In genomic region chr2:74399785-74400184, GRCh38 we compare ENCODE assay signal across 8 cellular contexts. TPM values are rescaled to one million over a fixed set of nuclear protein-coding genes. Genes with fewer than 3 reads are reported as not detected.
A peak's percentile ranks its signal among the peaks of the same experiment; 100 is the strongest.
DNase-seq lines count a peak whose midpoint lies in the region; ATAC-seq and TF ChIP-seq lines count a peak whose summit lies in the region.

No MANE protein-coding gene starts in this region.

- POLR2A ChIA-PET in PC-9 (lab: Charles Lee; ENCODE audit: unreplicated experiment), result no interaction called here
- POLR2A ChIA-PET in activated CD4-positive, alpha-beta memory T cell treated with anti-CD3 and anti-CD28 coated beads, Interleukin-2, amount 10 ng/mL, durations not matched to agents 7 days and 5 days (lab: Charles Lee), result no interaction called here

- no peaks in the 10 kb centered on the region for H4K20me1 ChIP-seq in PC-9 (ENCODE audit: insufficient read depth)

- intact Hi-C loops in PC-9 (cut with micrococcal nuclease; ENCODE audit: unreplicated experiment), result no loop called here

- H3K4me1 ChIP-seq in BE2C, result no peaks in the 10 kb centered on the region
- H3K4me1 ChIP-seq in PC-9 (replicated peaks; ENCODE audit: insufficient read depth), result no peaks in the 10 kb centered on the region

- no peak overlapping the region for H2AFZ ChIP-seq in PC-9

- H3K4me3 Mint-ChIP-seq in stimulated activated effector memory CD8-positive, alpha-beta T cell treated with anti-CD3 and anti-CD28 coated beads, Interleukin-12 subunit alpha, Interleukin-12 subunit beta, amount 100 ng/mL, for 72 hours, result no peak overlapping the region
- no peak overlapping the region for H3K4me3 Mint-ChIP-seq in activated CD4-positive, alpha-beta memory T cell treated with anti-CD3 and anti-CD28 coated beads, Interleukin-2, amount 10 ng/mL, durations not matched to agents 7 days and 5 days

- H3K36me3 Mint-ChIP-seq in stimulated activated effector memory CD8-positive, alpha-beta T cell treated with anti-CD3 and anti-CD28 coated beads, Interleukin-12 subunit alpha, Interleukin-12 subunit beta, amount 100 ng/mL, for 72 hours, result no peaks in the 10 kb centered on the region
- H3K36me3 Mint-ChIP-seq in activated CD4-positive, alpha-beta memory T cell treated with anti-CD3 and anti-CD28 coated beads, Interleukin-2, amount 10 ng/mL, durations not matched to agents 7 days and 5 days (ENCODE audit: low read depth), result no peaks in the 10 kb centered on the region

- no peaks in the 10 kb centered on the region for H3K79me2 ChIP-seq in PC-9 (ENCODE audit: low read depth)

- H3K27me3 Mint-ChIP-seq in activated CD4-positive, alpha-beta memory T cell treated with anti-CD3 and anti-CD28 coated beads, Interleukin-2, amount 10 ng/mL, durations not matched to agents 7 days and 5 days, result peaks cover 5% of the 10 kb centered on the region

- CTCF ChIA-PET in PC-9 (lab: Charles Lee), result no interaction called here
- CTCF ChIA-PET in activated CD4-positive, alpha-beta memory T cell treated with anti-CD3 and anti-CD28 coated beads, Interleukin-2, amount 10 ng/mL, durations not matched to agents 7 days and 5 days (lab: Charles Lee), result interaction anchor here (0.6 to 3.1 kb wide), 5 partner anchors 8 to 158 kb away, joined by 3 to 19 read pairs (median 5); no protein-coding TSS in a partner anchor

- H3K36me3 ChIP-seq in BE2C, result no peaks in the 10 kb centered on the region
- no peaks in the 10 kb centered on the region for H3K36me3 ChIP-seq in PC-9 (ENCODE audit: low read depth)

- BruUV-seq in PC-9 (replicated peaks; lab: Mats Ljungman, UMichigan), result no TSS peak

- H3K9me3 ChIP-seq in BE2C (no peaks in the 10 kb centered on the region), PC-9 (ENCODE audit: insufficient read depth, low read depth) (no peaks in the 10 kb centered on the region)

- no peak overlapping the region for H3K27ac ChIP-seq in PC-9

- H3F3A ChIP-seq in PC-9 (ENCODE audit: insufficient read depth, low read depth), result no peaks in the 10 kb centered on the region

- no peaks in the 10 kb centered on the region for H3K9me3 Mint-ChIP-seq in stimulated activated effector memory CD8-positive, alpha-beta T cell treated with anti-CD3 and anti-CD28 coated beads, Interleukin-12 subunit alpha, Interleukin-12 subunit beta, amount 100 ng/mL, for 72 hours
- no peaks in the 10 kb centered on the region for H3K9me3 Mint-ChIP-seq in activated CD4-positive, alpha-beta memory T cell treated with anti-CD3 and anti-CD28 coated beads, Interleukin-2, amount 10 ng/mL, durations not matched to agents 7 days and 5 days

- TF ChIP-seq CTCF in BE2C (IDR thresholded peaks at IDR 0.05; ENCODE audit: low read depth, low read length) (peak; percentile 53), PC-9 (conservative IDR thresholded peaks at IDR 0.05) (peak; percentile 78), epithelial cell of proximal tubule (conservative IDR thresholded peaks at IDR 0.05; ENCODE audit: low read depth, low read length) (peak; percentile 67)

- H3K4me2 ChIP-seq in PC-9, result no peak overlapping the region

- H3K4me3 ChIP-seq in BE2C (ENCODE audit: low read depth, low read length), result no peak overlapping the region
- no peak overlapping the region for H3K4me3 ChIP-seq in PC-9
- H3K4me3 ChIP-seq in epithelial cell of proximal tubule (ENCODE audit: low read depth, low read length), result no peak overlapping the region

- peak; percentile 55 for ATAC-seq in GM19043 (IDR thresholded peaks at IDR 0.05; ENCODE audit: low read depth, unreplicated experiment)
- ATAC-seq in stimulated activated effector memory CD8-positive, alpha-beta T cell treated with anti-CD3 and anti-CD28 coated beads, Interleukin-12 subunit alpha, Interleukin-12 subunit beta, amount 100 ng/mL, for 72 hours, result peak; percentile 43
- ATAC-seq in GM18909 (IDR thresholded peaks at IDR 0.05; ENCODE audit: poor library complexity, unreplicated experiment), result no peak

- H3K4me1 Mint-ChIP-seq in stimulated activated effector memory CD8-positive, alpha-beta T cell treated with anti-CD3 and anti-CD28 coated beads, Interleukin-12 subunit alpha, Interleukin-12 subunit beta, amount 100 ng/mL, for 72 hours, result no peaks in the 10 kb centered on the region
- H3K4me1 Mint-ChIP-seq in activated CD4-positive, alpha-beta memory T cell treated with anti-CD3 and anti-CD28 coated beads, Interleukin-2, amount 10 ng/mL, durations not matched to agents 7 days and 5 days, result no peaks in the 10 kb centered on the region

- no peaks in the 10 kb centered on the region; the same call in 1 of the 2 replicates for H3K9me2 ChIP-seq in PC-9 (ENCODE audit: insufficient read depth)

- no peak overlapping the region for H3K27ac Mint-ChIP-seq in stimulated activated effector memory CD8-positive, alpha-beta T cell treated with anti-CD3 and anti-CD28 coated beads, Interleukin-12 subunit alpha, Interleukin-12 subunit beta, amount 100 ng/mL, for 72 hours
- H3K27ac Mint-ChIP-seq in activated CD4-positive, alpha-beta memory T cell treated with anti-CD3 and anti-CD28 coated beads, Interleukin-2, amount 10 ng/mL, durations not matched to agents 7 days and 5 days, result no peak overlapping the region

- H3K27me3 ChIP-seq in BE2C (no peaks in the 10 kb centered on the region), PC-9 (ENCODE audit: insufficient read depth, low read depth) (no peaks in the 10 kb centered on the region)

- peak; percentile 12 for DNase-seq in BE2C
- no peak for DNase-seq in PC-9
- DNase-seq in epithelial cell of proximal tubule (ENCODE audit: low read depth), result no peak
- no peak for DNase-seq in stimulated activated effector memory CD8-positive, alpha-beta T cell treated with anti-CD3 and anti-CD28 coated beads, Interleukin-12 subunit alpha, Interleukin-12 subunit beta, amount 100 ng/mL, for 72 hours (ENCODE audit: low spot score in 2 of 2)
- no peak for DNase-seq in activated CD4-positive, alpha-beta memory T cell treated with anti-CD3 and anti-CD28 coated beads, Interleukin-2, amount 10 ng/mL, durations not matched to agents 7 days and 5 days
- DNase-seq in activated CD8-positive, alpha-beta memory T cell treated with anti-CD3 and anti-CD28 coated beads, Interleukin-2, amount 50 U/mL, for 48 hours, result no peak

RNA-seq across cellular contexts. Expression of gene DCTN1, which starts 19.7 kb away (rescaled TPM):
- polyA plus RNA-seq in BE2C (2012; ENCODE audit: insufficient read depth, insufficient read length, low read depth), result 137 TPM
- total RNA-seq in PC-9 (2021) (130 and 147 TPM in 2 replicates), epithelial cell of proximal tubule (93.1 and 96.3 TPM in 2 replicates)
- 10 to 100 TPM; 88.9 to 99.7 TPM for total RNA-seq in activated CD4-positive, alpha-beta memory T cell treated with anti-CD3 and anti-CD28 coated beads, Interleukin-2, amount 10 ng/mL, durations not matched to agents 7 days and 5 days

RNA-seq across cellular contexts. Expression of gene C2orf81, which starts 21.6 kb away (rescaled TPM):
- 6.6 TPM for polyA plus RNA-seq in BE2C (2012; ENCODE audit: insufficient read depth, insufficient read length, low read depth)
- total RNA-seq in PC-9 (2021) (9.8 and 12.0 TPM in 2 replicates), epithelial cell of proximal tubule (2.7 and 4.1 TPM in 2 replicates)
- 1 to 10 TPM; 1.2 to 1.6 TPM for total RNA-seq in activated CD4-positive, alpha-beta memory T cell treated with anti-CD3 and anti-CD28 coated beads, Interleukin-2, amount 10 ng/mL, durations not matched to agents 7 days and 5 days

RNA-seq across cellular contexts. Expression of gene WDR54, which starts 21.7 kb away (rescaled TPM):
- 72.7 TPM for polyA plus RNA-seq in BE2C (2012; ENCODE audit: insufficient read depth, insufficient read length, low read depth)
- total RNA-seq in PC-9 (2021), result 46.7 and 53.0 TPM in 2 replicates
- 45.1 and 61.7 TPM in 2 replicates for total RNA-seq in epithelial cell of proximal tubule
- total RNA-seq in activated CD4-positive, alpha-beta memory T cell treated with anti-CD3 and anti-CD28 coated beads, Interleukin-2, amount 10 ng/mL, durations not matched to agents 7 days and 5 days, result 100 to 1,000 TPM; 102 to 105 TPM

RNA-seq across cellular contexts. Expression of gene RTKN, which starts 42.0 kb away (rescaled TPM):
- 12.9 TPM for polyA plus RNA-seq in BE2C (2012; ENCODE audit: insufficient read depth, insufficient read length, low read depth)
- total RNA-seq in PC-9 (2021), result 58.9 and 63.4 TPM in 2 replicates
- total RNA-seq in epithelial cell of proximal tubule, result 77.3 and 85.3 TPM in 2 replicates
- 1 to 10 TPM; 1.1 TPM for total RNA-seq in activated CD4-positive, alpha-beta memory T cell treated with anti-CD3 and anti-CD28 coated beads, Interleukin-2, amount 10 ng/mL, durations not matched to agents 7 days and 5 days

RNA-seq across cellular contexts. Expression of gene INO80B, which starts 55.1 kb away (rescaled TPM):
- 20.6 TPM for polyA plus RNA-seq in BE2C (2012; ENCODE audit: insufficient read depth, insufficient read length, low read depth)
- total RNA-seq in PC-9 (2021) (32.5 and 34.2 TPM in 2 replicates), epithelial cell of proximal tubule (5.3 and 7.0 TPM in 2 replicates)
- total RNA-seq in activated CD4-positive, alpha-beta memory T cell treated with anti-CD3 and anti-CD28 coated beads, Interleukin-2, amount 10 ng/mL, durations not matched to agents 7 days and 5 days, result 10 to 100 TPM; 39.8 to 40.3 TPM
